Comparison of ENCODE assay signal across 8 cellular contexts in genomic region chr12:24560867-24561266, GRCh38.
DNase-seq lines count a peak whose midpoint lies in the region; ATAC-seq and TF ChIP-seq lines count a peak whose summit lies in the region.

No MANE protein-coding gene starts in this region.

- TF ChIP-seq CTCF in MCF 10A (IDR thresholded peaks at IDR 0.05; ENCODE audit: unreplicated experiment) (no peak), mammary epithelial cell (conservative IDR thresholded peaks at IDR 0.05 in 1 of 2, IDR thresholded peaks at IDR 0.05 in 1 of 2; ENCODE audit: extremely low read depth in 1 of 2, insufficient read depth in 1 of 2, low read depth in 1 of 2, low read length in 2 of 2) (no peak), mesothelial cell of epicardium (IDR thresholded peaks at IDR 0.05; ENCODE audit: unreplicated experiment) (no peak), uterus (IDR thresholded peaks at IDR 0.05) (no peak), foreskin keratinocyte (conservative IDR thresholded peaks at IDR 0.05) (no peak)

- H3K4me3 Mint-ChIP-seq in MCF 10A (ENCODE audit: unreplicated experiment) (peak overlapping the region; percentile 77), mesothelial cell of epicardium (peak overlapping the region; percentile 92)

- H4K20me1 ChIP-seq in mammary epithelial cell (ENCODE audit: insufficient read depth, low read length) = no peaks in the 10 kb centered on the region

- H3K36me3 ChIP-seq in mammary epithelial cell (ENCODE audit: insufficient read depth, low read length) (no peaks in the 10 kb centered on the region), uterus (no peaks in the 10 kb centered on the region)

- WGBS in mammary epithelial cell (ENCODE audit: low coverage, missing lambda C conversion rate) = 0% methylated on average over 2 of the region's 2 CpGs

- no peak for ATAC-seq in foreskin keratinocyte

- intact Hi-C loops in MCF 10A (cut with micrococcal nuclease) = no loop called here
- intact Hi-C loops in mammary epithelial cell (cut with micrococcal nuclease) = loop anchor here (5.0 kb wide), 1 partner anchor 166 kb away; no protein-coding TSS in a partner anchor
- intact Hi-C loops in uterus (cut with DNase I; ENCODE audit: low total_unique reads) = no loop called here

- DNase-seq in MCF 10A (ENCODE audit: unreplicated experiment) = no peak
- no peak for DNase-seq in mammary epithelial cell
- peak in 4 of 61 donors; percentile 11 to 25 (median 17) for DNase-seq in caudate nucleus (lab: John Stamatoyannopoulos, UW)
- no peak for DNase-seq in mesothelial cell of epicardium (ENCODE audit: low spot score in 2 of 2, unreplicated experiment in 2 of 2)
- no peak for DNase-seq in uterus
- no peak for DNase-seq in NCI-H146 treated with DMSO at 0.1 percent for 48 hours (lab: John Stamatoyannopoulos, UW; ENCODE audit: unreplicated experiment)
- DNase-seq in DMS 273 treated with DMSO at 0.1 percent for 48 hours (lab: John Stamatoyannopoulos, UW) = no peak
- no peak for DNase-seq in foreskin keratinocyte

- TF ChIP-seq POLR2A in uterus (IDR thresholded peaks at IDR 0.05) = no peak

- no peaks in the 10 kb centered on the region for H3K27me3 Mint-ChIP-seq in MCF 10A (ENCODE audit: insufficient read depth, unreplicated experiment)
- peaks cover 25% of the 10 kb centered on the region for H3K27me3 Mint-ChIP-seq in mesothelial cell of epicardium (ENCODE audit: low read depth)

- peaks cover 18% of the 10 kb centered on the region for H3K4me1 ChIP-seq in mammary epithelial cell (ENCODE audit: insufficient read depth, low read length)
- H3K4me1 ChIP-seq in uterus = peaks cover 0 to 11% of the 10 kb centered on the region in 2 donors
- peaks cover 8% of the 10 kb centered on the region for H3K4me1 ChIP-seq in foreskin keratinocyte

- no peak overlapping the region for H3K9ac ChIP-seq in mammary epithelial cell (ENCODE audit: insufficient read depth, low read length)

- H3K4me1 Mint-ChIP-seq in MCF 10A (ENCODE audit: insufficient read depth, unreplicated experiment) = peaks cover 8% of the 10 kb centered on the region
- peaks cover 38% of the 10 kb centered on the region for H3K4me1 Mint-ChIP-seq in mesothelial cell of epicardium

- no peaks in the 10 kb centered on the region for H3K79me2 ChIP-seq in mammary epithelial cell (ENCODE audit: insufficient read depth, low read length)

- H3K4me2 ChIP-seq in mammary epithelial cell (ENCODE audit: insufficient read depth, low read depth, low read length) = no peak overlapping the region

- H3K4me3 ChIP-seq in mammary epithelial cell (replicated peaks in 1 of 3; ENCODE audit: insufficient read depth in 1 of 3, low read depth in 2 of 3, low read length in 3 of 3) (no peak overlapping the region), uterus (peak overlapping the region; percentile 66 to 81)

- H3K9me3 Mint-ChIP-seq in MCF 10A (ENCODE audit: unreplicated experiment) = no peaks in the 10 kb centered on the region
- no peaks in the 10 kb centered on the region for H3K9me3 Mint-ChIP-seq in mesothelial cell of epicardium

- H3K36me3 Mint-ChIP-seq in MCF 10A (ENCODE audit: insufficient read depth, unreplicated experiment) = no peaks in the 10 kb centered on the region
- no peaks in the 10 kb centered on the region for H3K36me3 Mint-ChIP-seq in mesothelial cell of epicardium

- H3K27ac Mint-ChIP-seq in MCF 10A (ENCODE audit: low read depth, unreplicated experiment) (no peak overlapping the region), mesothelial cell of epicardium (peak overlapping the region; percentile 83)

- H3K27me3 ChIP-seq in mammary epithelial cell (ENCODE audit: insufficient read depth, low read length) (peaks cover 44% of the 10 kb centered on the region), uterus (no peaks in the 10 kb centered on the region), foreskin keratinocyte (no peaks in the 10 kb centered on the region)

- H2AFZ ChIP-seq in mammary epithelial cell (ENCODE audit: low read depth, low read length) = no peak overlapping the region

- dilution Hi-C loops in mammary epithelial cell (cut with HindIII; ENCODE audit: low sequenced_read_pairs) = no loop called here

- CTCF ChIA-PET in MCF 10A (lab: Yijun Ruan, JAX) = interaction anchor here (0.6 kb wide), 1 partner anchor 45 kb away, joined by 3 read pairs; no protein-coding TSS in a partner anchor
- CTCF ChIA-PET in mammary epithelial cell (lab: Charles Lee; ENCODE audit: low non-redundant PET) = no interaction called here

- H3K27ac ChIP-seq in mammary epithelial cell (ENCODE audit: insufficient read depth, low read depth, low read length) (no peak overlapping the region), caudate nucleus (ENCODE audit: low read depth, low read length) (peak overlapping the region; percentile 70), uterus (peak overlapping the region; percentile 94 to 96), foreskin keratinocyte (no peak overlapping the region)

- in situ Hi-C loops in mammary epithelial cell (cut with MboI; ENCODE audit: low sequenced_read_pairs in 2 of 2) = no loop called here

- H3K9me3 ChIP-seq in mammary epithelial cell (replicated peaks; ENCODE audit: insufficient read depth, low read length) = no peaks in the 10 kb centered on the region
- no peaks in the 10 kb centered on the region for H3K9me3 ChIP-seq in uterus

- POLR2A ChIA-PET in MCF 10A (lab: Yijun Ruan, JAX) = interaction anchor here (0.6 to 1.1 kb wide), 2 partner anchors 8 to 12 kb away, joined by 5 read pairs; no protein-coding TSS in a partner anchor

- BruUV-seq in MCF 10A (replicated peaks; lab: Mats Ljungman, UMichigan) (no TSS peak), mammary epithelial cell (replicated peaks; lab: Mats Ljungman, UMichigan) (no TSS peak)

Comparison
In these comparisons a context has a peak if more than half of its experiments do, and no peak if none do; other contexts are left out.
1. H3K27ac ChIP-seq: peak in caudate nucleus (single experiment) and uterus (2 of 2); none in mammary epithelial cell (single experiment) and foreskin keratinocyte (single experiment).
2. H3K4me3 ChIP-seq: peak in uterus (2 of 2); none in mammary epithelial cell (0 of 3).